Comparison of ENCODE assay signal across 29 cellular contexts in the genomic region with DNA sequence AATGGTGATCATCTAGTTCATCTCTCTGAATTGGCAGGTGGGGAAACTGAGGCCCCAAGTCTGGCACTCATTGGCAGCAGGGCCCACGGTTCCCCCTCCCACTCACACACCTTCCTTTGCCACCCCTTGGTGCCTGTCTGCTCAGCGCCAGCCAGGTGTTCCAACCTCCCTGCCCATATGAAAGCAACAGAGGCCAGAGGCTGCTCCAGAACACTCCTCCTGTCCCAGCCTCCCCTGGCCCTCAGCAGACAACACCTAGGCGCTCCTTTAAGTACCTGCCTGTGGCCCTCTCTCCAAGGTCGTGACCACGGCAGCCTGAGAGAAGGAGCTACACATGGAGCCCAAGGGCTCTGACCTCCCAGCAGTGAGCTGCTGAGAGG.
DNase-seq lines count a peak whose midpoint lies in the region; ATAC-seq, FAIRE-seq and TF ChIP-seq lines count a peak whose summit lies in the region.
"Had no signal": no experiment of that assay in that cellular context is flagged by ENCODE, and none has a peak within 500 bp of the region (broad histone marks: within the 10 kb centered on the region; RNA-seq: fewer than 3 reads in every experiment).

No MANE protein-coding gene starts in this region.

- no peaks in the 10 kb centered on the region for H3K36me3 ChIP-seq in GM12878 (ENCODE audit: control insufficient read depth in 2 of 2, insufficient read depth in 2 of 2, low read length in 1 of 2)
- no peaks in the 10 kb centered on the region for H3K36me3 ChIP-seq in vagina
- H3K36me3 ChIP-seq: cardiac muscle cell, left lung, suprapubic skin had no signal

- no peak overlapping the region for H2AFZ ChIP-seq in GM12878 (ENCODE audit: control insufficient read depth, low read depth, low read length)

- H3K4me1 ChIP-seq in GM12878 (ENCODE audit: control insufficient read depth, insufficient read depth, low read length): peaks cover 39% of the 10 kb centered on the region
- no peaks in the 10 kb centered on the region for H3K4me1 ChIP-seq in vagina
- H3K4me1 ChIP-seq: left lung, suprapubic skin had no signal

- CTCF ChIA-PET in GM12878 (lab: Yijun Ruan, JAX): no interaction called here

- no peaks in the 10 kb centered on the region for H4K20me1 ChIP-seq in GM12878 (ENCODE audit: control insufficient read depth, insufficient read depth)

- peak; percentile 53 for DNase-seq in cardiac septum (ENCODE audit: low spot score)
- DNase-seq in left ventricle myocardium superior: no peak
- DNase-seq in GM12878 (ENCODE audit: low read depth, low spot score): no peak
- DNase-seq in omental fat pad (ENCODE audit: low spot score): peak; percentile 20
- DNase-seq in vagina (ENCODE audit: extremely low spot score in 2 of 2): peak; percentile 67
- DNase-seq in HTR-8/SVneo (ENCODE audit: insufficient read length, low spot score): no peak
- no peak for DNase-seq in amygdala (lab: John Stamatoyannopoulos, UW)
- DNase-seq: activated CD4-positive, alpha-beta T cell treated with anti-CD3 and anti-CD28 coated beads, Interleukin-2, amount 50 U/mL, for 48 hours; activated CD4-positive, CD25-positive, alpha-beta regulatory T cell; activated gamma-delta T cell treated with Interleukin-2 at 50 U/mL for 16 hours; CD4-positive, alpha-beta memory T cell; cortex of kidney; erythroblast; mesendoderm; NCI-H1436 treated with DMSO at 0.1 percent for 48 hours; NCI-H2081 treated with DMSO at 0.1 percent for 48 hours; NCI-H2227 treated with DMSO at 0.1 percent for 48 hours; NCI-H526; PC-3; stimulated activated naive B cell treated with anti-CD40 and anti-IgM and Interleukin-4, amounts not matched to agents 10 μg/mL and 1 μg/mL and 100 μg/mL, for 72 hours; T-helper 17 cell had no signal

- TF ChIP-seq CTCF in GM12878 (IDR thresholded peaks at IDR 0.05 in 2 of 3, conservative IDR thresholded peaks at IDR 0.05 in 1 of 3; ENCODE audit: control insufficient read depth in 2 of 3, extremely low read depth in 1 of 3, insufficient read depth in 1 of 3, low read depth in 3 of 3, low read length in 3 of 3): no peak
- TF ChIP-seq CTCF in omental fat pad (IDR thresholded peaks at IDR 0.05): no peak
- no peak for TF ChIP-seq CTCF in vagina (IDR thresholded peaks at IDR 0.05)

- FAIRE-seq in GM12878 (lab: Jason Lieb, UNC) (no peak), HTR-8/SVneo (lab: Jason Lieb, UNC) (no peak)
- FAIRE-seq: astrocyte, TTC549, urothelium cell line had no signal

- no peak for ATAC-seq in left ventricle myocardium superior
- no peak for ATAC-seq in GM12878
- no peak for ATAC-seq in omental fat pad (ENCODE audit: low FRiP score)
- no peak for ATAC-seq in GM21528 (IDR thresholded peaks at IDR 0.05; ENCODE audit: low FRiP score, unreplicated experiment)
- ATAC-seq: HCT116; left lung; PC-3; stimulated activated naive B cell treated with anti-CD40 and anti-IgM and Interleukin-4, amounts not matched to agents 10 μg/mL and 1 μg/mL and 100 μg/mL, for 72 hours; T-helper 17 cell had no signal

- in situ Hi-C loops in GM12878 (cut with MboI): no loop called here

- no peaks in the 10 kb centered on the region for H3K27me3 ChIP-seq in GM12878 (replicated peaks in 1 of 2; ENCODE audit: control insufficient read depth in 2 of 2, insufficient read depth in 2 of 2, low read length in 1 of 2)
- H3K27me3 ChIP-seq in vagina: no peaks in the 10 kb centered on the region
- H3K27me3 ChIP-seq: cardiac muscle cell, left lung, suprapubic skin had no signal

- 0 out of 2 replicates have a peak overlapping the region, but pooled peaks have one; percentile 9 for H3K4me2 ChIP-seq in GM12878 (ENCODE audit: control insufficient read depth, insufficient read depth)

- SMC1A ChIA-PET in GM12878 (lab: Charles Lee; ENCODE audit: uncharacterized antibody, unreplicated experiment): no interaction called here

- H3K9ac ChIP-seq in GM12878 (ENCODE audit: control insufficient read depth, insufficient read depth, low read length): no peak overlapping the region

- BruUV-seq in GM12878 (replicated peaks; lab: Mats Ljungman, UMichigan): no TSS peak

- intact Hi-C loops in cardiac septum (cut with DNase I): no loop called here
- intact Hi-C loops in left ventricle myocardium superior (cut with micrococcal nuclease): no loop called here
- intact Hi-C loops in GM12878 (cut with micrococcal nuclease; ENCODE audit: unreplicated experiment): no loop called here
- intact Hi-C loops in vagina (cut with DNase I): no loop called here

- H3K27ac ChIP-seq in GM12878 (ENCODE audit: control insufficient read depth, insufficient read depth): no peak overlapping the region
- H3K27ac ChIP-seq in vagina: no peak overlapping the region
- H3K27ac ChIP-seq: cardiac muscle cell, left lung, suprapubic skin had no signal

- TF ChIP-seq POLR2A in GM12878 (IDR thresholded peaks at IDR 0.05; ENCODE audit: low read depth, low read length): no peak
- TF ChIP-seq POLR2A in vagina (IDR thresholded peaks at IDR 0.05): no peak

- TF ChIP-seq EP300 in GM12878 (IDR thresholded peaks at IDR 0.05; ENCODE audit: borderline replicate concordance in 1 of 2, control insufficient read depth in 1 of 2, low read depth in 2 of 2, low read length in 2 of 2): no peak

- POLR2A ChIA-PET in GM12878 (lab: Charles Lee): no interaction called here

- RAD21 ChIA-PET in GM12878 (lab: Charles Lee; ENCODE audit: unreplicated experiment): no interaction called here

- H3K9me3 ChIP-seq in GM12878 (replicated peaks; ENCODE audit: control insufficient read depth, insufficient read depth, low read length): no peaks in the 10 kb centered on the region; the same call in 2 of the 3 replicates
- no peaks in the 10 kb centered on the region for H3K9me3 ChIP-seq in vagina
- H3K9me3 ChIP-seq: left lung, suprapubic skin had no signal

- H3K79me2 ChIP-seq in GM12878 (ENCODE audit: control insufficient read depth, insufficient read depth, low read length): peaks cover 2% of the 10 kb centered on the region; the same call in 1 of the 2 replicates

- H3K4me3 ChIP-seq in GM12878 (no peak overlapping the region), vagina (no peak overlapping the region)
- H3K4me3 ChIP-seq: cardiac muscle cell, left lung, suprapubic skin had no signal

- WGBS in GM12878 (ENCODE audit: insufficient coverage, insufficient replicate concordance, low lambda C conversion rate, missing lambda C conversion rate): 18% methylated on average over 5 of the region's 5 CpGs

- no peak for TF ChIP-seq RAD21 in GM12878 (IDR thresholded peaks at IDR 0.05; ENCODE audit: insufficient read depth, low read depth, low read length)

TF ChIP-seq in GM12878, 131 proteins besides CTCF, POLR2A, EP300 and RAD21:
- TF ChIP-seq, protein P1, sequence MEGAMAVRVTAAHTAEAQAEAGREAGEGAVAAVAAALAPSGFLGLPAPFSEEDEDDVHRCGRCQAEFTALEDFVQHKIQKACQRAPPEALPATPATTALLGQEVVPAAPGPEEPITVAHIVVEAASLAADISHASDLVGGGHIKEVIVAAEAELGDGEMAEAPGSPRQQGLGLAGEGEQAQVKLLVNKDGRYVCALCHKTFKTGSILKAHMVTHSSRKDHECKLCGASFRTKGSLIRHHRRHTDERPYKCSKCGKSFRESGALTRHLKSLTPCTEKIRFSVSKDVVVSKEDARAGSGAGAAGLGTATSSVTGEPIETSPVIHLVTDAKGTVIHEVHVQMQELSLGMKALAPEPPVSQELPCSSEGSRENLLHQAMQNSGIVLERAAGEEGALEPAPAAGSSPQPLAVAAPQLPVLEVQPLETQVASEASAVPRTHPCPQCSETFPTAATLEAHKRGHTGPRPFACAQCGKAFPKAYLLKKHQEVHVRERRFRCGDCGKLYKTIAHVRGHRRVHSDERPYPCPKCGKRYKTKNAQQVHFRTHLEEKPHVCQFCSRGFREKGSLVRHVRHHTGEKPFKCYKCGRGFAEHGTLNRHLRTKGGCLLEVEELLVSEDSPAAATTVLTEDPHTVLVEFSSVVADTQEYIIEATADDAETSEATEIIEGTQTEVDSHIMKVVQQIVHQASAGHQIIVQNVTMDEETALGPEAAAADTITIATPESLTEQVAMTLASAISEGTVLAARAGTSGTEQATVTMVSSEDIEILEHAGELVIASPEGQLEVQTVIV (IDR thresholded peaks at IDR 0.05; ENCODE audit: borderline replicate concordance, partially characterized antibody): no peak
- no peak for TF ChIP-seq CREM (IDR thresholded peaks at IDR 0.05; ENCODE audit: low read depth)
- no peak for TF ChIP-seq ASH2L (IDR thresholded peaks at IDR 0.05; ENCODE audit: borderline replicate concordance, low read depth)
- TF ChIP-seq, protein P2, sequence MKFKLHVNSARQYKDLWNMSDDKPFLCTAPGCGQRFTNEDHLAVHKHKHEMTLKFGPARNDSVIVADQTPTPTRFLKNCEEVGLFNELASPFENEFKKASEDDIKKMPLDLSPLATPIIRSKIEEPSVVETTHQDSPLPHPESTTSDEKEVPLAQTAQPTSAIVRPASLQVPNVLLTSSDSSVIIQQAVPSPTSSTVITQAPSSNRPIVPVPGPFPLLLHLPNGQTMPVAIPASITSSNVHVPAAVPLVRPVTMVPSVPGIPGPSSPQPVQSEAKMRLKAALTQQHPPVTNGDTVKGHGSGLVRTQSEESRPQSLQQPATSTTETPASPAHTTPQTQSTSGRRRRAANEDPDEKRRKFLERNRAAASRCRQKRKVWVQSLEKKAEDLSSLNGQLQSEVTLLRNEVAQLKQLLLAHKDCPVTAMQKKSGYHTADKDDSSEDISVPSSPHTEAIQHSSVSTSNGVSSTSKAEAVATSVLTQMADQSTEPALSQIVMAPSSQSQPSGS (IDR thresholded peaks at IDR 0.05; ENCODE audit: low read length): no peak

Comparison
In these comparisons a context has a peak if more than half of its experiments do, and no peak if none do; other contexts are left out.
1. DNase-seq: peak in cardiac septum (single experiment), omental fat pad (single experiment) and vagina (2 of 2); none in left ventricle myocardium superior (single experiment), GM12878 (single experiment), HTR-8/SVneo (single experiment) and amygdala (0 of 56).